In the genomic region with DNA sequence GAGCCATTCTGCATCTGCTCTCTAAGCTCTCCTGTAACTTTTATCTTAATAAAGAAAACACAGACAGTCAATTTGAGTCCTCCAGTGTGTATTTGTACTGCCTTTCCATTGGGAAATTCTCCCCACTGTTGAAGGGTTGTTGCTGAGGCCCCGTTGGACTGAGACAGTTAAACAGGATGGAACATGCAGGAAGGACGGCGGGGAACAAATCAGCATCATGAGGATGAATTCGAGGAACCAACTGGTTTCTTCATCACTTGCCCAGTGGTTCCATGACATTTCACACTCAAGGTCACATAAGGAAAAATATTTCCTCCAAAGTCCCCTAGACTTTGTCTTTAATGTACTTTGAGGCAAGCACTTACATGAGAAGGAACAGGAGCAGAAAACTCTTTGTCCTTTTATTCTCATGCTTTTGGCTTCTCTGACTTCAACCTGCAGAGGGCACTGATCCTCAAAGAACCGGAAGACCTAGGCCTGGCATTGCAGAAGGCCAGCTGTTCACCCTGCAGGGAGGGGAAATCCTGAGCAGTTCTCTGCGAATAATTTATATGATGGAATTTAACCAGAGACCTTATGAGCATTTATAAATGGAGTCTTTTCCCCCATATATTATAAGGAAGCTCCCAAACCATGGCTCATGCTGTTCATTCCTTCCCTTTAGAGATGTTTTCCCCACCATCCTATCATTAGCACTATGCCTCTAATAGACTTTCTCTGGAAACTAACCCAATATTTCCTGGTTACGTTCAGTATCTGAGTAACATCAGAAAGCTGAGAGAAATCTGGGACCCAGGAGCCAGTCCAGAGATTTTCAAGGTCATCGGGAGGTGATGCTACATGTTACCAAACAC, we compare ENCODE assay signal across 9 cellular contexts. TPM values are rescaled to one million over a fixed set of nuclear protein-coding genes. Genes with fewer than 3 reads are reported as not detected.
DNase-seq lines count a peak whose midpoint lies in the region; TF ChIP-seq lines count a peak whose summit lies in the region.
"Had no signal": no experiment of that assay in that cellular context is flagged by ENCODE, and none has a peak within 500 bp of the region (broad histone marks: within the 10 kb centered on the region; RNA-seq: fewer than 3 reads in every experiment).

No MANE protein-coding gene starts in this region.

- H3K27me3 Mint-ChIP-seq in brain = peaks cover 4% of the 10 kb centered on the region

- no peaks in the 10 kb centered on the region for H3K9me3 ChIP-seq in HEK293 (ENCODE audit: control insufficient read depth, insufficient read depth, low read depth, low read length)

- POLR2A ChIA-PET in HEK293 (lab: Yijun Ruan, JAX) = interaction anchor here (0.5 to 0.8 kb wide), 2 partner anchors 73 to 208 kb away, joined by 3 read pairs; no protein-coding TSS in a partner anchor

- no peaks in the 10 kb centered on the region for H3K9me3 Mint-ChIP-seq in brain

- TF ChIP-seq CTCF in GM12864 (IDR thresholded peaks at IDR 0.05; ENCODE audit: low read depth, low read length, missing control alignments) = peak; percentile 64
- peak; percentile 56 for TF ChIP-seq CTCF in HEK293 (tag by site-specific recombination; IDR thresholded peaks at IDR 0.05)
- TF ChIP-seq CTCF in brain (conservative IDR thresholded peaks at IDR 0.05) = peak; percentile 75 to 80

- H3K36me3 ChIP-seq in HEK293 (ENCODE audit: control insufficient read depth in 2 of 2, insufficient read depth in 1 of 2, low read length in 2 of 2) = no peaks in the 10 kb centered on the region

- H3K4me3 ChIP-seq in GM12864 (ENCODE audit: low read depth, low read length) (no peak overlapping the region), HEK293 (ENCODE audit: low read depth, low read length) (no peak overlapping the region)

- H3K4me1 ChIP-seq in HEK293 (ENCODE audit: control insufficient read depth, insufficient read depth, low read length) = no peaks in the 10 kb centered on the region

- H3K27ac Mint-ChIP-seq in brain = peak overlapping the region in 2 of 5 experiments; percentile 45 to 51

- H3K36me3 Mint-ChIP-seq in brain = no peaks in the 10 kb centered on the region

- H3K27ac ChIP-seq in HEK293 (ENCODE audit: extremely low read depth, low read depth, low read length) = no peak overlapping the region

- H3K4me3 Mint-ChIP-seq in brain = no peak overlapping the region

- CTCF ChIA-PET in HEK293 (lab: Yijun Ruan, JAX) = interaction anchor here (0.6 to 11.3 kb wide), 56 partner anchors 9 to 624 kb away, joined by 3 to 230 read pairs (median 4); a partner anchor contains a TSS

- peaks cover 37% of the 10 kb centered on the region for H3K4me1 Mint-ChIP-seq in brain

- DNase-seq in A172 (ENCODE audit: low spot score) (peak; percentile 73), GM12864 (ENCODE audit: low read depth) (peak; percentile 29), Kasumi-1 (lab: John Stamatoyannopoulos, UW) (peak; percentile 86 to 94), OCI-M1 (lab: John Stamatoyannopoulos, UW) (peak; percentile 90), inferior parietal cortex (ENCODE audit: extremely low spot score) (peak; percentile 76)
- DNase-seq in stimulated activated CD4-positive, alpha-beta T cell treated with anti-CD3 and anti-CD28 coated beads, Interleukin-1b, Interleukin-23, amount 100 ng/mL, for 48 hours = peak; percentile 30

TF ChIP-seq in HEK293, 187 proteins besides CTCF, POLR2A, EP300 and RAD21:
- TF ChIP-seq ZNF560 (tag by site-specific recombination; IDR thresholded peaks at IDR 0.05; ENCODE audit: borderline replicate concordance) = no peak
- peak; percentile 60 for TF ChIP-seq ZSCAN30 (tag by site-specific recombination; IDR thresholded peaks at IDR 0.05)
- no peak for TF ChIP-seq ZBTB1 (tag by site-specific recombination; IDR thresholded peaks at IDR 0.05)
- peak; percentile 86 for TF ChIP-seq ZNF654 (tag by site-specific recombination; IDR thresholded peaks at IDR 0.05; ENCODE audit: low read depth)
- peak; percentile 43; the same call in 1 of the 2 replicates for TF ChIP-seq ZBTB17 (tag by site-specific recombination; IDR thresholded peaks at IDR 0.05)

RNA-seq across cellular contexts. Expression of a gene that starts 55.2 kb away (rescaled TPM):
- total RNA-seq in A172 (2014; rRNA removed; shearing (Covaris generic)) = not detected in 2 replicates
- polyA plus RNA-seq in brain (ENCODE audit: insufficient read depth, low read depth, low replicate concordance) = not detected
- total RNA-seq: skeletal muscle tissue had no signal

Comparison
In these comparisons a context has a peak if more than half of its experiments do, and no peak if none do; other contexts are left out.
1. DNase-seq: peak in every context shown above with its lines; median percentile 90 in Kasumi-1; 90 in OCI-M1; 76 in inferior parietal cortex; 73 in A172; 30 in stimulated activated CD4-positive, alpha-beta T cell treated with anti-CD3 and anti-CD28 coated beads, Interleukin-1b, Interleukin-23, amount 100 ng/mL, for 48 hours; 29 in GM12864.